In the genomic region with DNA sequence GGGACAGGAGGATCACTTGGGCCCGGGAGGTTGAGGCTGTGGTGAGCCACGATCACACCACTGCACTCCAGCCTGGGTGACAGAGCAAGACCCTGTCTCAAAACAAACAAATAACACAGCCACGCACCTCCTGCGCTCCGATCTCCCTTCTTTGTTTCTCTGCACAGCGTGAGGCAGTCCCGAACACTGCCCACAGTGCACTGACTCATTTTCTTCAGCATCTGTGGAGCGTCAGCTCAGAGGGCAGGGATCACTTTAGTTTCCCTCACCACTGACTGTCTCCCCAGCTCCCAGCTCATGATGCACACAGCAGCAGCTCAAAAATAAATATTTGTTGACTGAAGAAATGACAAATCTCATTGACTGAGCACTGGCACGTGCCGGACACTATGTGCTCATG, we compare ENCODE assay signal across 17 cellular contexts. TPM values are rescaled to one million over a fixed set of nuclear protein-coding genes. Genes with fewer than 3 reads are reported as not detected.
DNase-seq lines count a peak whose midpoint lies in the region; ATAC-seq, FAIRE-seq and TF ChIP-seq lines count a peak whose summit lies in the region.
"Had no signal": no experiment of that assay in that cellular context is flagged by ENCODE, and none has a peak within 500 bp of the region (broad histone marks: within the 10 kb centered on the region; RNA-seq: fewer than 3 reads in every experiment).

No MANE protein-coding gene starts in this region.

- H3K4me3 Mint-ChIP-seq in activated T-cell treated with anti-CD3 and anti-CD28 coated beads, Interleukin-2, amount 50 U/mL, for 24 hours, result no peak overlapping the region
- H3K4me3 Mint-ChIP-seq: activated CD4-positive, alpha-beta T cell treated with anti-CD3 and anti-CD28 coated beads, Interleukin-2, amount 10 ng/mL, durations not matched to agents 7 days and 5 days; activated T-cell treated with anti-CD3 and anti-CD28 coated beads, Interleukin-2, amount 50 U/mL, for 4 hours; stimulated activated naive B cell treated with anti-CD40 and anti-IgM and Interleukin-4, amounts not matched to agents 10 μg/mL and 1 μg/mL and 100 μg/mL, for 72 hours; T-helper 2 cell treated with Interferon-gamma antibody and Interleukin-4, amounts not matched to agents 5 μg/mL and 100 μg/mL, for 36 hours had no signal

- no peaks in the 10 kb centered on the region for H3K9me3 Mint-ChIP-seq in activated T-cell treated with anti-CD3 and anti-CD28 coated beads, Interleukin-2, amount 50 U/mL, for 24 hours
- H3K9me3 Mint-ChIP-seq: activated CD4-positive, alpha-beta T cell treated with anti-CD3 and anti-CD28 coated beads, Interleukin-2, amount 10 ng/mL, durations not matched to agents 7 days and 5 days; activated T-cell treated with anti-CD3 and anti-CD28 coated beads, Interleukin-2, amount 50 U/mL, for 4 hours; stimulated activated naive B cell treated with anti-CD40 and anti-IgM and Interleukin-4, amounts not matched to agents 10 μg/mL and 1 μg/mL and 100 μg/mL, for 72 hours; T-helper 2 cell treated with Interferon-gamma antibody and Interleukin-4, amounts not matched to agents 5 μg/mL and 100 μg/mL, for 36 hours had no signal

- peaks cover 19% of the 10 kb centered on the region for H3K27me3 Mint-ChIP-seq in activated T-cell treated with anti-CD3 and anti-CD28 coated beads, Interleukin-2, amount 50 U/mL, for 24 hours

- H3K79me2 ChIP-seq in HepG2 (ENCODE audit: insufficient read depth, low read length), result no peaks in the 10 kb centered on the region

- H3K27ac ChIP-seq in HepG2 (ENCODE audit: extremely low read length, insufficient read depth, low read length), result no peak overlapping the region
- H3K27ac ChIP-seq in right lobe of liver, result no peak overlapping the region
- H3K27ac ChIP-seq in SJSA1, result no peak overlapping the region
- no peak overlapping the region for H3K27ac ChIP-seq in WERI-Rb-1

- H3K9me3 ChIP-seq in HepG2 (ENCODE audit: low read length) (no peaks in the 10 kb centered on the region), right lobe of liver (no peaks in the 10 kb centered on the region), SJSA1 (replicated peaks) (no peaks in the 10 kb centered on the region; the same call in 1 of the 2 replicates), WERI-Rb-1 (ENCODE audit: severe bottlenecking) (no peaks in the 10 kb centered on the region)

- H3K4me2 ChIP-seq in HepG2 (ENCODE audit: low read depth, low read length), result no peak overlapping the region

- H3K4me3 ChIP-seq in HepG2 (replicated peaks in 1 of 3; ENCODE audit: insufficient read depth in 1 of 3, low read depth in 2 of 3, low read length in 3 of 3) (no peak overlapping the region), right lobe of liver (no peak overlapping the region), SJSA1 (no peak overlapping the region), foreskin fibroblast (ENCODE audit: low read depth in 1 of 2, low read length in 2 of 2) (no peak overlapping the region), WERI-Rb-1 (ENCODE audit: low read depth, low read length) (no peak overlapping the region)

- H3K4me1 Mint-ChIP-seq in activated T-cell treated with anti-CD3 and anti-CD28 coated beads, Interleukin-2, amount 50 U/mL, for 24 hours (ENCODE audit: low read depth), result no peaks in the 10 kb centered on the region
- H3K4me1 Mint-ChIP-seq: activated CD4-positive, alpha-beta T cell treated with anti-CD3 and anti-CD28 coated beads, Interleukin-2, amount 10 ng/mL, durations not matched to agents 7 days and 5 days had no signal

- 6% methylated on average over 7 of the region's 10 CpGs for whole genome bisulfite sequencing in HepG2 (ENCODE audit: low lambda C conversion rate)
- WGBS in right lobe of liver (ENCODE audit: insufficient coverage, low coverage, low lambda C conversion rate, missing lambda C conversion rate), result 61% methylated on average over 9 of the region's 10 CpGs

- no peaks in the 10 kb centered on the region for H3K36me3 Mint-ChIP-seq in activated T-cell treated with anti-CD3 and anti-CD28 coated beads, Interleukin-2, amount 50 U/mL, for 24 hours (ENCODE audit: low read depth)
- H3K36me3 Mint-ChIP-seq: stimulated activated naive B cell treated with anti-CD40 and anti-IgM and Interleukin-4, amounts not matched to agents 10 μg/mL and 1 μg/mL and 100 μg/mL, for 72 hours had no signal

- TF ChIP-seq RAD21 in HepG2 (CRISPR knock-in tag; IDR thresholded peaks at IDR 0.05), result no peak

- ATAC-seq in HepG2 (peak; percentile 49), right lobe of liver (no peak), HG03175 (IDR thresholded peaks at IDR 0.05; ENCODE audit: unreplicated experiment) (no peak)
- ATAC-seq: activated T-cell treated with anti-CD3 and anti-CD28 coated beads, Interleukin-2, amount 50 U/mL, for 4 hours; stimulated activated naive B cell treated with anti-CD40 and anti-IgM and Interleukin-4, amounts not matched to agents 10 μg/mL and 1 μg/mL and 100 μg/mL, for 72 hours had no signal

- H2AFZ ChIP-seq in HepG2 (ENCODE audit: low read length), result no peak overlapping the region

- no peak overlapping the region for H3K9ac ChIP-seq in HepG2 (ENCODE audit: insufficient read depth, low read depth, low read length)

- in situ Hi-C loops in HepG2 (cut with HindIII; ENCODE audit: extremely low pct_ligation_motif_present, low pct_unique_long_range_greater_than_20kb), result no loop called here

- TF ChIP-seq POLR2A in HepG2 (IDR thresholded peaks at IDR 0.05; ENCODE audit: insufficient read depth in 1 of 2, low read depth in 2 of 2, low read length in 2 of 2) (no peak), right lobe of liver (IDR thresholded peaks at IDR 0.05) (no peak)

- no peak for TF ChIP-seq CTCF in HepG2 (CRISPR knock-in tag; IDR thresholded peaks at IDR 0.05)
- TF ChIP-seq CTCF in right lobe of liver (IDR thresholded peaks at IDR 0.05), result no peak
- TF ChIP-seq CTCF in foreskin fibroblast (IDR thresholded peaks at IDR 0.05; ENCODE audit: low read depth, low read length), result no peak
- no peak for TF ChIP-seq CTCF in WERI-Rb-1 (IDR thresholded peaks at IDR 0.05; ENCODE audit: low read depth, low read length)

- H3K27me3 ChIP-seq in HepG2 (ENCODE audit: control insufficient read depth in 1 of 2, insufficient read depth in 2 of 2, low read length in 2 of 2) (peaks cover 1 to 62% of the 10 kb centered on the region in 2 experiments; a peak in 4 of 5 replicates), right lobe of liver (no peaks in the 10 kb centered on the region), SJSA1 (replicated peaks) (no peaks in the 10 kb centered on the region), WERI-Rb-1 (ENCODE audit: insufficient read depth, low read depth, severe bottlenecking) (no peaks in the 10 kb centered on the region)

- DNase-seq in HepG2 (ENCODE audit: low spot score) (no peak), right lobe of liver (no peak), SJSA1 (ENCODE audit: low read depth in 1 of 2, low spot score in 2 of 2) (peak; percentile 45 to 58), foreskin fibroblast (peak; percentile 12 to 14), urothelium cell line (ENCODE audit: low spot score) (peak; percentile 81), WERI-Rb-1 (no peak)
- DNase-seq in activated T-cell treated with anti-CD3 and anti-CD28 coated beads, Interleukin-2, amount 50 U/mL, for 24 hours, result no peak
- DNase-seq: activated CD4-positive, alpha-beta T cell treated with anti-CD3 and anti-CD28 coated beads, Interleukin-2, amount 10 ng/mL, durations not matched to agents 7 days and 5 days; activated T-cell treated with anti-CD3 and anti-CD28 coated beads, Interleukin-2, amount 50 U/mL, for 4 hours; mesendoderm; NCI-H82; stimulated activated naive B cell treated with anti-CD40 and anti-IgM and Interleukin-4, amounts not matched to agents 10 μg/mL and 1 μg/mL and 100 μg/mL, for 72 hours; trophoblast cell had no signal

- CTCF ChIA-PET in HepG2 (lab: Yijun Ruan, JAX; ENCODE audit: low intra/inter-chr PET ratio, low total read pairs), result no interaction called here

- H3K4me1 ChIP-seq in HepG2 (ENCODE audit: insufficient read depth, low read length) (no peaks in the 10 kb centered on the region), right lobe of liver (no peaks in the 10 kb centered on the region), SJSA1 (replicated peaks) (peaks cover 25% of the 10 kb centered on the region)

- POLR2A ChIA-PET in HepG2 (lab: Yijun Ruan, JAX), result no interaction called here

- no peaks in the 10 kb centered on the region for H3K36me3 ChIP-seq in HepG2 (replicated peaks in 1 of 2; ENCODE audit: control insufficient read depth in 1 of 2, insufficient read depth in 2 of 2, low read length in 2 of 2)
- no peaks in the 10 kb centered on the region for H3K36me3 ChIP-seq in right lobe of liver
- no peaks in the 10 kb centered on the region for H3K36me3 ChIP-seq in SJSA1
- no peaks in the 10 kb centered on the region for H3K36me3 ChIP-seq in WERI-Rb-1

- TF ChIP-seq EP300 in HepG2 (IDR thresholded peaks at IDR 0.05; ENCODE audit: low read depth in 2 of 2, low read length in 2 of 2) (no peak), HepG2 (CRISPR knock-in tag; IDR thresholded peaks at IDR 0.05; ENCODE audit: borderline replicate concordance) (no peak)

- no TSS peak for BruUV-seq in HepG2 (replicated peaks; lab: Mats Ljungman, UMichigan)

- FAIRE-seq in HepG2 (lab: Jason Lieb, UNC) (no peak), urothelium cell line (lab: Jason Lieb, UNC) (peak; percentile 85)
- FAIRE-seq: D721Med had no signal

- no peaks in the 10 kb centered on the region for H4K20me1 ChIP-seq in HepG2 (ENCODE audit: insufficient read depth, low read length)

- intact Hi-C loops in HepG2 (cut with micrococcal nuclease; ENCODE audit: unreplicated experiment) (no loop called here), right lobe of liver (cut with DNase I) (no loop called here)

- H3K27ac Mint-ChIP-seq in activated T-cell treated with anti-CD3 and anti-CD28 coated beads, Interleukin-2, amount 50 U/mL, for 24 hours, result no peak overlapping the region
- H3K27ac Mint-ChIP-seq: activated CD4-positive, alpha-beta T cell treated with anti-CD3 and anti-CD28 coated beads, Interleukin-2, amount 10 ng/mL, durations not matched to agents 7 days and 5 days; stimulated activated naive B cell treated with anti-CD40 and anti-IgM and Interleukin-4, amounts not matched to agents 10 μg/mL and 1 μg/mL and 100 μg/mL, for 72 hours; T-helper 2 cell treated with Interferon-gamma antibody and Interleukin-4, amounts not matched to agents 5 μg/mL and 100 μg/mL, for 36 hours had no signal

RNA-seq across cellular contexts. Expression of a gene that starts 0.9 kb away (rescaled TPM):
- total RNA-seq in HepG2 (2016; rRNA removed; fragmentation: Illumina TruSeq; extraction: Trizol), result not detected in 2 replicates
- not detected in 2 replicates for total RNA-seq in HepG2 (2016; cell fraction: cytosol; rRNA removed; fragmentation: Illumina TruSeq; extraction: Trizol; ENCODE audit: low read depth)
- total RNA-seq in HepG2 (2016; cell fraction: insoluble cytoplasmic fraction; rRNA removed; fragmentation: Illumina TruSeq; extraction: Trizol), result not detected in 2 replicates
- not detected in 2 replicates for total RNA-seq in HepG2 (2016; cell fraction: membrane; rRNA removed; fragmentation: Illumina TruSeq; extraction: Trizol)
- not detected in 2 replicates for total RNA-seq in HepG2 (2016; cell fraction: nucleus; rRNA removed; fragmentation: Illumina TruSeq; extraction: Trizol)
- polyA plus RNA-seq in HepG2 (2011; rRNA removed), result not detected in 2 replicates
- not detected in 2 replicates for polyA plus RNA-seq in HepG2 (2011; cell fraction: cytosol; rRNA removed)
- not detected in 2 replicates for polyA plus RNA-seq in HepG2 (2011; cell fraction: nucleus; rRNA removed)
- polyA plus RNA-seq in HepG2 (2012), result not detected in 2 replicates
- not detected in 2 replicates for polyA plus RNA-seq in HepG2 (2016; cell fraction: cytosol; fragmentation: Illumina TruSeq; extraction: Trizol; ENCODE audit: low read depth)
- polyA plus RNA-seq in HepG2 (2016; cell fraction: insoluble cytoplasmic fraction; fragmentation: Illumina TruSeq; extraction: Trizol; ENCODE audit: low read depth), result not detected in 2 replicates
- not detected in 2 replicates for polyA plus RNA-seq in HepG2 (2016; cell fraction: membrane; fragmentation: Illumina TruSeq; extraction: Trizol; ENCODE audit: low read depth)
- polyA plus RNA-seq in HepG2 (2016; cell fraction: nucleus; fragmentation: Illumina TruSeq; extraction: Trizol; ENCODE audit: insufficient read depth, low read depth), result not detected in 2 replicates
- polyA minus RNA-seq in HepG2 (2011; rRNA and poly(A)+ RNA removed; ENCODE audit: low replicate concordance), result not detected in 2 replicates
- polyA minus RNA-seq in HepG2 (2011; cell fraction: cytosol; rRNA and poly(A)+ RNA removed), result not detected in 2 replicates
- polyA minus RNA-seq in HepG2 (2011; cell fraction: nucleus; rRNA and poly(A)+ RNA removed), result not detected in 2 replicates
- 1 to 10 TPM in 3 of 6 experiments, under 1 TPM in 3; 0.49 to 4.3 (median 1.0) TPM for total RNA-seq in right lobe of liver
- total RNA-seq in SJSA1 (2014; rRNA removed; shearing (Covaris generic)), result not detected in 2 replicates
- total RNA-seq: activated CD4-positive, alpha-beta T cell treated with anti-CD3 and anti-CD28 coated beads, Interleukin-2, amount 10 ng/mL, durations not matched to agents 7 days and 5 days; activated T-cell treated with anti-CD3 and anti-CD28 coated beads, Interleukin-2, amount 50 U/mL, for 4 hours; epithelial cell of proximal tubule had no signal

Comparison
In these comparisons a context has a peak if more than half of its experiments do, and no peak if none do; other contexts are left out.
1. DNase-seq: peak in SJSA1 (2 of 2), foreskin fibroblast (2 of 2) and urothelium cell line (single experiment); none in HepG2 (single experiment), right lobe of liver (0 of 3), WERI-Rb-1 (single experiment) and activated T-cell treated with anti-CD3 and anti-CD28 coated beads, Interleukin-2, amount 50 U/mL, for 24 hours (single experiment).